ENCODE assay signal across 8 cellular contexts in the genomic region with DNA sequence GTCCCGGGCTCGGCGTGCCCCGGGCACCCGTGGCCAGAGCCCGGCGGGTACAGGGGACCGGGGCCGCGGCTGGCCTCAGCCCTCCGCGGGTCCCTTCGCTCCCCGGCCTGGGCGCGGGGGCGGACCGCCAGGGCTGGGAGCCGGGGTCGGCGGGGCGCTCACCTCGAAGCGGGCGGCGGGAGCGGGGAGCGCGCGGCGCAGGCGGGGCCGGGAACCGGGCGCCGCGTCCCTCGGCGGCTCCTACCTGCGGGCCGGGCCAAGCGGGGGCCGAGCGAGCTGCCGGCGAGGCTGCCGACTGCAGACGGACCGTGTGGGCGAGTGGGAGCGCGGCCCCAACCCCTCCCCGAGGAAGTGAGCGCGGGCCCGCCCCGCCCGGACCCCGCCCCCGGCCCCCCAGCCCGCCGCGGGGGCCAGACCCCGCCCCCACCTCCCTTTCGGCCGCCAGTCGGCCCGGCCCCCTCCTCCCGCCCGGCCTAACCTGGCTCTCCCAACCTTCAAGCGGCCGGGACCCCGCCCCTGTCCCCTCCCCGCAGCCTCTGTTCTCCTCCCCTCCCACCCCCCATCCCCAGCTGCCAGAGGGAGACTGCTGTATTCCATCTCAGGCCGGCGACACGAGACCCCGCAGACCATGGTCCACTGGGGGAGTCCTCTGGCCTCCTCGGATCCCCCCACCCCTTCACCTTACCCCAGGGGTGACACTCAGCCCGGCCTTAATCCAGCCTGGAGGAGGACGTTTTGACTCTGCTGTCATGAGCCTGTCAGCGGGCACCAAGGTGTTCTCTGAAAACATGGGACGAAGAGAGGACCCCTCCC. TPM values are rescaled to one million over a fixed set of nuclear protein-coding genes. Genes with fewer than 3 reads are reported as not detected.
DNase-seq lines count a peak whose midpoint lies in the region; ATAC-seq and TF ChIP-seq lines count a peak whose summit lies in the region.

A gene with protein sequence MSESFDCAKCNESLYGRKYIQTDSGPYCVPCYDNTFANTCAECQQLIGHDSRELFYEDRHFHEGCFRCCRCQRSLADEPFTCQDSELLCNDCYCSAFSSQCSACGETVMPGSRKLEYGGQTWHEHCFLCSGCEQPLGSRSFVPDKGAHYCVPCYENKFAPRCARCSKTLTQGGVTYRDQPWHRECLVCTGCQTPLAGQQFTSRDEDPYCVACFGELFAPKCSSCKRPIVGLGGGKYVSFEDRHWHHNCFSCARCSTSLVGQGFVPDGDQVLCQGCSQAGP (minus strand): TSS at position 320 of the 813 bp plus-strand sequence. CDS start 6,102 bp downstream, outside the sequence.

- TF ChIP-seq EP300 in gastroesophageal sphincter (IDR thresholded peaks at IDR 0.05): no peak

- H3K36me3 ChIP-seq in gastroesophageal sphincter: no peaks in the 10 kb centered on the region
- H3K36me3 ChIP-seq in neutrophil: no peaks in the 10 kb centered on the region

- no peaks in the 10 kb centered on the region for H3K9me3 ChIP-seq in gastroesophageal sphincter
- no peaks in the 10 kb centered on the region for H3K9me3 ChIP-seq in neutrophil

- peak; percentile 45 to 65 for TF ChIP-seq POLR2A in gastroesophageal sphincter (IDR thresholded peaks at IDR 0.05)

- peak; percentile 72 for DNase-seq in AG20443 (ENCODE audit: low spot score)
- peak; percentile 12 for DNase-seq in NOMO-1 treated with dmso at 0.1 percent for 144 hours (lab: John Stamatoyannopoulos, UW; ENCODE audit: unreplicated experiment)
- DNase-seq in activated gamma-delta T cell treated with Interleukin-2 at 50 U/mL for 16 hours: peak; percentile 34
- DNase-seq in NCI-H1694 (lab: John Stamatoyannopoulos, UW): no peak

- H3K27me3 ChIP-seq in gastroesophageal sphincter (no peaks in the 10 kb centered on the region), neutrophil (no peaks in the 10 kb centered on the region)

- peak; percentile 44 for ATAC-seq in GM21423 (IDR thresholded peaks at IDR 0.05; ENCODE audit: unreplicated experiment)
- peak; percentile 69 for ATAC-seq in gastroesophageal sphincter
- no peak for ATAC-seq in GM18502 (IDR thresholded peaks at IDR 0.05; ENCODE audit: poor library complexity, unreplicated experiment)

- H3K4me3 ChIP-seq in gastroesophageal sphincter (peak within 1 kb of the TSS; percentile 76 to 79), neutrophil (ENCODE audit: low read depth in 1 of 2, low read length in 1 of 2) (peak within 1 kb of the TSS; percentile 77 to 92)

- WGBS in gastroesophageal sphincter (ENCODE audit: low coverage in 1 of 2), 2 donors: no CpG with 5 or more reads among the region's 83 CpGs

- TF ChIP-seq CTCF in gastroesophageal sphincter (IDR thresholded peaks at IDR 0.05): peak in 2 of 4 experiments; percentile 2 to 12
- no peak for TF ChIP-seq CTCF in neutrophil (IDR thresholded peaks at IDR 0.05)

- peak within 1 kb of the TSS; percentile 59 to 95 (median 89) for H3K27ac ChIP-seq in gastroesophageal sphincter
- H3K27ac ChIP-seq in neutrophil: peak within 1 kb of the TSS; percentile 91

- peaks cover 7 to 55% (median 36%) of the 10 kb centered on the region in 3 donors for H3K4me1 ChIP-seq in gastroesophageal sphincter
- H3K4me1 ChIP-seq in neutrophil (ENCODE audit: control insufficient read depth in 1 of 2, insufficient read depth in 1 of 2, low read depth in 1 of 2, low read length in 1 of 2): peaks cover 41 to 52% of the 10 kb centered on the region in 2 experiments

RNA-seq across cellular contexts. Expression of the gene that starts here (rescaled TPM):
- total RNA-seq in gastroesophageal sphincter: 10 to 100 TPM; 25.8 to 58.4 (median 30.6) TPM
